ENCODE assay signal across 27 cellular contexts in genomic region chr2:110806053-110806452, GRCh38.
DNase-seq lines count a peak whose midpoint lies in the region; ATAC-seq, FAIRE-seq and TF ChIP-seq lines count a peak whose summit lies in the region.
"Had no signal": no experiment of that assay in that cellular context is flagged by ENCODE, and none has a peak within 500 bp of the region (broad histone marks: within the 10 kb centered on the region; RNA-seq: fewer than 3 reads in every experiment).

No MANE protein-coding gene starts in this region.

- no peak overlapping the region for H4K91ac ChIP-seq in H9 (ENCODE audit: insufficient read length, low read depth, low read length)

- H3K4ac ChIP-seq in H9 (ENCODE audit: low read depth, low read length) = no peak overlapping the region

- CTCF ChIA-PET in GM12878 (lab: Yijun Ruan, JAX) = no interaction called here

- H3K4me1 Mint-ChIP-seq in H9 = peaks cover 32 to 37% of the 10 kb centered on the region in 2 experiments

- no peak overlapping the region for H3K9ac ChIP-seq in H9 (ENCODE audit: extremely low read depth, insufficient read length, low read length)
- H3K9ac ChIP-seq in GM12878 (ENCODE audit: control insufficient read depth, insufficient read depth, low read length) = no peak overlapping the region
- H3K9ac ChIP-seq: neural progenitor cell had no signal

- H4K5ac ChIP-seq in H9 (ENCODE audit: insufficient read length, low read depth, low read length) = no peak overlapping the region

- H2AK5ac ChIP-seq in H9 (ENCODE audit: insufficient read length, low read length) = no peak overlapping the region

- no peak for TF ChIP-seq EP300 in GM12878 (IDR thresholded peaks at IDR 0.05; ENCODE audit: borderline replicate concordance in 1 of 2, control insufficient read depth in 1 of 2, low read depth in 2 of 2, low read length in 2 of 2)

- no peak overlapping the region for H2BK20ac ChIP-seq in H9 (ENCODE audit: low read depth, low read length, poor library complexity, severe bottlenecking)

- H3K23me2 ChIP-seq in H9 (ENCODE audit: insufficient read length, low read depth, low read length, poor library complexity, severe bottlenecking) = no peaks in the 10 kb centered on the region

- BruUV-seq in GM12878 (replicated peaks; lab: Mats Ljungman, UMichigan) = no TSS peak

- H3K79me2 ChIP-seq in H9 (ENCODE audit: insufficient read depth, low read length) (no peaks in the 10 kb centered on the region), GM12878 (ENCODE audit: control insufficient read depth, insufficient read depth, low read length) (no peaks in the 10 kb centered on the region)

- H3K4me2 ChIP-seq in H9 (ENCODE audit: insufficient read depth, insufficient read length, low read length) (no peak overlapping the region), GM12878 (ENCODE audit: control insufficient read depth, insufficient read depth) (no peak overlapping the region)
- H3K4me2 ChIP-seq: neural progenitor cell had no signal

- in situ Hi-C loops in GM12878 (cut with MboI) = loop anchor here (25.0 kb wide), 1 partner anchor 906 kb away; no protein-coding TSS in a partner anchor

- H4K8ac ChIP-seq in H9 (replicated peaks; ENCODE audit: insufficient read length, low read depth, low read length) = no peak overlapping the region

- no peak overlapping the region for H2BK15ac ChIP-seq in H9 (ENCODE audit: low read depth, low read length)

- RAD21 ChIA-PET in GM12878 (lab: Charles Lee; ENCODE audit: unreplicated experiment) = interaction anchor here (1.4 kb wide), 1 partner anchor 130 kb away, joined by 5 read pairs; no protein-coding TSS in a partner anchor

- H3K14ac ChIP-seq in H9 (ENCODE audit: insufficient read depth, low read length) = no peak overlapping the region

- H3K18ac ChIP-seq in H9 (ENCODE audit: insufficient read length, low read depth, low read length) = no peak overlapping the region

- no peaks in the 10 kb centered on the region for H3K36me3 ChIP-seq in GM12878 (ENCODE audit: control insufficient read depth in 2 of 2, insufficient read depth in 2 of 2, low read length in 1 of 2)
- H3K36me3 ChIP-seq in spleen = no peaks in the 10 kb centered on the region
- no peaks in the 10 kb centered on the region for H3K36me3 ChIP-seq in small intestine (ENCODE audit: control insufficient read depth in 2 of 2, insufficient read depth in 2 of 2, low read length in 2 of 2)
- H3K36me3 ChIP-seq: heart right ventricle, prostate gland, tibial nerve had no signal

- H3K36me3 Mint-ChIP-seq in H9 (ENCODE audit: insufficient read depth in 1 of 3, low read depth in 3 of 3) = peaks cover 25 to 76% (median 65%) of the 10 kb centered on the region in 3 experiments
- H3K36me3 Mint-ChIP-seq: activated naive CD8-positive, alpha-beta T cell treated with anti-CD3 and anti-CD28 coated beads, Interleukin-2, amount 10 ng/mL, durations not matched to agents 7 days and 5 days; neural progenitor cell; T-cell had no signal

- TF ChIP-seq POLR2A in GM12878 (IDR thresholded peaks at IDR 0.05; ENCODE audit: low read depth, low read length) = no peak
- no peak for TF ChIP-seq POLR2A in spleen (IDR thresholded peaks at IDR 0.05)

- no peak overlapping the region for H2BK5ac ChIP-seq in H9 (ENCODE audit: insufficient read length, low read length)

- POLR2A ChIA-PET in GM12878 (lab: Charles Lee) = no interaction called here

- TF ChIP-seq CTCF in H9 (conservative IDR thresholded peaks at IDR 0.05) (no peak), GM12878 (IDR thresholded peaks at IDR 0.05 in 2 of 3, conservative IDR thresholded peaks at IDR 0.05 in 1 of 3; ENCODE audit: control insufficient read depth in 2 of 3, extremely low read depth in 1 of 3, insufficient read depth in 1 of 3, low read depth in 3 of 3, low read length in 3 of 3) (no peak), spleen (IDR thresholded peaks at IDR 0.05 in 8 of 11, conservative IDR thresholded peaks at IDR 0.05 in 3 of 11) (no peak)

- H3K27me3 ChIP-seq in H9 (ENCODE audit: insufficient read depth, low read length) = no peaks in the 10 kb centered on the region
- no peaks in the 10 kb centered on the region; a peak in 1 of 4 replicates for H3K27me3 ChIP-seq in GM12878 (replicated peaks in 1 of 2; ENCODE audit: control insufficient read depth in 2 of 2, insufficient read depth in 2 of 2, low read length in 1 of 2)
- H3K27me3 ChIP-seq in spleen (replicated peaks in 1 of 7) = peaks cover 0 to 65% (median 5%) of the 10 kb centered on the region in 7 donors
- H3K27me3 ChIP-seq in small intestine (ENCODE audit: control insufficient read depth in 2 of 2, insufficient read depth in 2 of 2, low read length in 2 of 2) = peaks cover 0 to 3% of the 10 kb centered on the region in 2 donors
- H3K27me3 ChIP-seq: neural progenitor cell had no signal

- no peak overlapping the region for H3K23ac ChIP-seq in H9 (ENCODE audit: insufficient read length, low read depth, low read length)

- peak; percentile 10 for DNase-seq in activated gamma-delta T cell treated with anti-CD3 and anti-CD28 coated beads, Interleukin-2, amount 50 U/mL, for 16 hours (ENCODE audit: low read depth)
- no peak for DNase-seq in activated gamma-delta T cell treated with Interleukin-2 at 50 U/mL for 16 hours
- DNase-seq in H9 = no peak
- no peak for DNase-seq in GM12878 (ENCODE audit: low read depth, low spot score)
- peak; percentile 84 for DNase-seq in spleen
- no peak for DNase-seq in small intestine
- no peak for DNase-seq in NCI-H526 treated with DMSO at 0.1 percent for 48 hours (lab: John Stamatoyannopoulos, UW)
- no peak for DNase-seq in occipital lobe (lab: John Stamatoyannopoulos, UW)
- DNase-seq: 8988T; activated CD4-positive, alpha-beta T cell treated with anti-CD3 and anti-CD28 coated beads for 4 hours; activated CD8-positive, alpha-beta memory T cell treated with anti-CD3 and anti-CD28 coated beads, Interleukin-2, amount 10 ng/mL, durations not matched to agents 7 days and 5 days; activated naive CD8-positive, alpha-beta T cell treated with anti-CD3 and anti-CD28 coated beads, Interleukin-2, amount 10 ng/mL, durations not matched to agents 7 days and 5 days; cerebellar nuclear complex; heart right ventricle; midbrain; NCI-H2029 treated with DMSO at 0.1 percent for 48 hours; NCI-H345; stimulated activated CD4-positive, alpha-beta T cell treated with anti-CD3 and anti-CD28 coated beads, Interleukin-2, amount 100 ng/mL, for 48 hours had no signal

- no CpG with 5 or more reads among the region's 14 CpGs for WGBS in H9 (ENCODE audit: extremely low coverage, insufficient read length, low lambda C conversion rate)
- WGBS in GM12878 (ENCODE audit: insufficient coverage, insufficient replicate concordance, low lambda C conversion rate, missing lambda C conversion rate) = 2% methylated on average over 14 of the region's 14 CpGs
- 7 to 29% (median 14%) methylated on average over 10 to 14 of the region's 14 CpGs for WGBS in spleen, 5 donors
- WGBS in small intestine, 3 donors = 61 to 92% (median 81%) methylated on average over 14 of the region's 14 CpGs

- H3K27ac Mint-ChIP-seq in H9 = peak overlapping the region in 2 of 3 experiments; percentile 20 to 33; a peak in 1 of 7 replicates
- H3K27ac Mint-ChIP-seq: activated CD8-positive, alpha-beta memory T cell treated with anti-CD3 and anti-CD28 coated beads, Interleukin-2, amount 10 ng/mL, durations not matched to agents 7 days and 5 days; activated naive CD8-positive, alpha-beta T cell treated with anti-CD3 and anti-CD28 coated beads, Interleukin-2, amount 10 ng/mL, durations not matched to agents 7 days and 5 days; neural progenitor cell; stimulated activated naive CD8-positive, alpha-beta T cell treated with anti-CD3 and anti-CD28 coated beads, Interleukin-15, Interleukin-2, amounts not matched to agents 100 ng/mL and 50 ng/mL, for 24 hours; T-cell had no signal

- no peak overlapping the region for H2BK12ac ChIP-seq in H9 (ENCODE audit: insufficient read length, low read depth, low read length)

- no peak overlapping the region for H3K27ac ChIP-seq in H9 (ENCODE audit: insufficient read length, low read depth, low read length)
- H3K27ac ChIP-seq in GM12878 (ENCODE audit: control insufficient read depth, insufficient read depth) = no peak overlapping the region
- no peak overlapping the region for H3K27ac ChIP-seq in spleen
- H3K27ac ChIP-seq in small intestine (ENCODE audit: low read depth in 1 of 2, low read length in 1 of 2) = no peak overlapping the region
- H3K27ac ChIP-seq: epithelial cell of prostate, heart right ventricle, neural progenitor cell, prostate gland, skin epidermis, tibial nerve had no signal

- H2AFZ ChIP-seq in H9 (ENCODE audit: low read length) (no peak overlapping the region), GM12878 (ENCODE audit: control insufficient read depth, low read depth, low read length) (no peak overlapping the region)
- H2AFZ ChIP-seq: neural progenitor cell had no signal

- peak; percentile 72 for ATAC-seq in GM12878
- ATAC-seq: activated CD8-positive, alpha-beta memory T cell treated with anti-CD3 and anti-CD28 coated beads, Interleukin-2, amount 10 ng/mL, durations not matched to agents 7 days and 5 days; activated T-helper 17 cell treated with anti-CD3 and anti-CD28 coated beads, Interleukin-2, amount 50 U/mL, for 72 hours; left lobe of liver; T-cell had no signal

- intact Hi-C loops in GM12878 (cut with micrococcal nuclease; ENCODE audit: unreplicated experiment) (no loop called here), spleen (cut with DNase I; ENCODE audit: low total_unique reads) (no loop called here)

- H3K4me1 ChIP-seq in H9 (ENCODE audit: insufficient read depth, low read length) (peaks cover 2% of the 10 kb centered on the region; the same call in 1 of the 2 replicates), GM12878 (ENCODE audit: control insufficient read depth, insufficient read depth, low read length) (peaks cover 15% of the 10 kb centered on the region), spleen (peaks cover 0 to 26% (median 18%) of the 10 kb centered on the region in 6 donors), small intestine (ENCODE audit: control insufficient read depth in 2 of 2, insufficient read depth in 1 of 2, low read depth in 1 of 2, low read length in 1 of 2) (no peaks in the 10 kb centered on the region)
- H3K4me1 ChIP-seq: prostate gland, tibial nerve had no signal

- H3K27me3 Mint-ChIP-seq in H9 (ENCODE audit: low read depth) = no peaks in the 10 kb centered on the region

- no peaks in the 10 kb centered on the region for H3K9me3 ChIP-seq in H9 (ENCODE audit: control insufficient read depth, low read depth, low read length)
- H3K9me3 ChIP-seq in GM12878 (replicated peaks; ENCODE audit: control insufficient read depth, insufficient read depth, low read length) = no peaks in the 10 kb centered on the region; the same call in 2 of the 3 replicates
- peaks cover 0 to 7% (median 0%) of the 10 kb centered on the region in 8 donors for H3K9me3 ChIP-seq in spleen
- no peaks in the 10 kb centered on the region for H3K9me3 ChIP-seq in small intestine (ENCODE audit: control insufficient read depth, low read depth)
- H3K9me3 ChIP-seq: prostate gland had no signal

- H3K4me3 Mint-ChIP-seq in H9 = no peak overlapping the region
- H3K4me3 Mint-ChIP-seq: activated CD8-positive, alpha-beta memory T cell treated with anti-CD3 and anti-CD28 coated beads, Interleukin-2, amount 10 ng/mL, durations not matched to agents 7 days and 5 days; activated naive CD8-positive, alpha-beta T cell treated with anti-CD3 and anti-CD28 coated beads, Interleukin-2, amount 10 ng/mL, durations not matched to agents 7 days and 5 days; neural progenitor cell; stimulated activated naive CD8-positive, alpha-beta T cell treated with anti-CD3 and anti-CD28 coated beads, Interleukin-15, Interleukin-2, amounts not matched to agents 100 ng/mL and 50 ng/mL, for 24 hours; T-cell had no signal

- no peaks in the 10 kb centered on the region for H3K79me1 ChIP-seq in H9 (ENCODE audit: insufficient read depth, low read depth, low read length, poor library complexity, severe bottlenecking)

- H2BK120ac ChIP-seq in H9 (ENCODE audit: low read depth, low read length, poor library complexity, severe bottlenecking) = no peak overlapping the region

- H3K4me3 ChIP-seq in GM12878 = no peak overlapping the region
- no peak overlapping the region for H3K4me3 ChIP-seq in spleen
- no peak overlapping the region for H3K4me3 ChIP-seq in small intestine (ENCODE audit: low read depth in 1 of 2, low read length in 2 of 2)
- H3K4me3 ChIP-seq: heart right ventricle, neural progenitor cell, prostate gland, skin epidermis, tibial nerve had no signal

- H3T11ph ChIP-seq in H9 (ENCODE audit: low read length) = no peak overlapping the region

- FAIRE-seq in GM12878 (lab: Jason Lieb, UNC) (no peak), small intestine (lab: Jason Lieb, UNC) (no peak)

- TF ChIP-seq RAD21 in GM12878 (IDR thresholded peaks at IDR 0.05; ENCODE audit: insufficient read depth, low read depth, low read length) = no peak

- no peaks in the 10 kb centered on the region for H4K20me1 ChIP-seq in H9 (ENCODE audit: control insufficient read depth, insufficient read depth, insufficient read length)
- H4K20me1 ChIP-seq in GM12878 (ENCODE audit: control insufficient read depth, insufficient read depth) = no peaks in the 10 kb centered on the region

- SMC1A ChIA-PET in GM12878 (lab: Charles Lee; ENCODE audit: uncharacterized antibody, unreplicated experiment) = interaction anchor here (0.7 to 1.0 kb wide), 2 partner anchors 57 to 148 kb away, joined by 3 read pairs; no protein-coding TSS in a partner anchor

- H3K56ac ChIP-seq in H9 (ENCODE audit: insufficient read length, low read depth, low read length) = no peak overlapping the region

- H3K9me3 Mint-ChIP-seq in H9 = peaks cover 14 to 19% of the 10 kb centered on the region in 2 experiments
- H3K9me3 Mint-ChIP-seq: activated T-helper 17 cell treated with anti-CD3 and anti-CD28 coated beads, Interleukin-2, amount 50 U/mL, for 72 hours had no signal

Comparison
In these comparisons a context has a peak if more than half of its experiments do, and no peak if none do; other contexts are left out.
1. DNase-seq: peak in activated gamma-delta T cell treated with anti-CD3 and anti-CD28 coated beads, Interleukin-2, amount 50 U/mL, for 16 hours (single experiment) and spleen (single experiment); none in activated gamma-delta T cell treated with Interleukin-2 at 50 U/mL for 16 hours (single experiment), H9 (single experiment), GM12878 (single experiment), small intestine (single experiment), NCI-H526 treated with DMSO at 0.1 percent for 48 hours (single experiment) and occipital lobe (single experiment).